Comparison of ENCODE assay signal across 8 cellular contexts in genomic region chr7:87934699-87935372, GRCh38. TPM values are rescaled to one million over a fixed set of nuclear protein-coding genes. Genes with fewer than 3 reads are reported as not detected.
DNase-seq lines count a peak whose midpoint lies in the region; ATAC-seq, FAIRE-seq and TF ChIP-seq lines count a peak whose summit lies in the region.

No MANE protein-coding gene starts in this region.

- H3K27ac Mint-ChIP-seq in T-helper 17 cell (peak overlapping the region; percentile 56), mesothelial cell of epicardium (no peak overlapping the region)

- H4K91ac ChIP-seq in H1 (replicated peaks; ENCODE audit: insufficient read length, low read length): no peak overlapping the region

- H2BK12ac ChIP-seq in H1 (ENCODE audit: low read depth, low read length): no peak overlapping the region

- ATAC-seq in T-helper 17 cell (no peak), upper lobe of right lung (no peak)

- TF ChIP-seq CTCF in H1 (IDR thresholded peaks at IDR 0.05; ENCODE audit: control extremely low read depth in 1 of 3, insufficient read depth in 1 of 3, low read depth in 1 of 3, low read length in 3 of 3) (no peak), mesothelial cell of epicardium (IDR thresholded peaks at IDR 0.05; ENCODE audit: unreplicated experiment) (no peak), upper lobe of right lung (IDR thresholded peaks at IDR 0.05) (no peak)

- H3K27me3 ChIP-seq in H1 (replicated peaks in 1 of 4; ENCODE audit: control insufficient read depth in 3 of 4, extremely low read depth in 1 of 4, insufficient read depth in 3 of 4, low read length in 3 of 4) (peaks cover 0 to 3% (median 1%) of the 10 kb centered on the region in 4 experiments; a peak in 1 of 7 replicates), upper lobe of right lung (peaks cover 5% of the 10 kb centered on the region)

- 7% methylated on average over 40 of the region's 47 CpGs; no CpG with 5 or more reads in 1 of the 2 experiments for WGBS in H1 (ENCODE audit: extremely low coverage in 1 of 2, insufficient coverage in 1 of 2, insufficient read length in 1 of 2, insufficient replicate concordance in 2 of 2, low coverage in 1 of 2, low lambda C conversion rate in 2 of 2, missing lambda C conversion rate in 1 of 2), 2 experiments

- H3K4me3 Mint-ChIP-seq in T-helper 17 cell (peak overlapping the region; percentile 90), mesothelial cell of epicardium (peak overlapping the region; percentile 89)

- no peaks in the 10 kb centered on the region for H3K79me1 ChIP-seq in H1 (ENCODE audit: low read depth, low read length)

- H3K36me3 Mint-ChIP-seq in T-helper 17 cell (ENCODE audit: low read depth) (peaks cover 3% of the 10 kb centered on the region), mesothelial cell of epicardium (no peaks in the 10 kb centered on the region)

- H3K36me3 ChIP-seq in H1 (ENCODE audit: control insufficient read depth in 2 of 4, insufficient read depth in 4 of 4, low read length in 3 of 4) (peaks cover 0 to 10% (median 3%) of the 10 kb centered on the region in 4 experiments; a peak in 3 of 8 replicates), upper lobe of right lung (no peaks in the 10 kb centered on the region)

- 0 out of 3 replicates have a peak, but pooled peaks of 1 of the 2 experiments have one; percentile 67 for TF ChIP-seq EP300 in H1 (IDR thresholded peaks at IDR 0.05; ENCODE audit: borderline replicate concordance in 1 of 2, low read depth in 2 of 2, low read length in 2 of 2)

- intact Hi-C loops in upper lobe of right lung (cut with DNase I): no loop called here

- H3K9ac ChIP-seq in H1 (replicated peaks in 1 of 4; ENCODE audit: extremely low read depth in 1 of 4, low read depth in 3 of 4, low read length in 3 of 4): peak overlapping the region in 3 of 4 experiments; percentile 57 to 85 (median 85); a peak in 6 of 7 replicates

- no peak for TF ChIP-seq RAD21 in H1 (IDR thresholded peaks at IDR 0.05 in 1 of 2, conservative IDR thresholded peaks at IDR 0.05 in 1 of 2; ENCODE audit: low read depth in 2 of 2, low read length in 2 of 2)

- peak; percentile 34 for DNase-seq in activated T-cell treated with anti-CD3 and anti-CD28 coated beads, Interleukin-2, amount 50 U/mL, for 1 hour
- DNase-seq in activated T-cell treated with anti-CD3 and anti-CD28 coated beads for 4 hours: no peak
- DNase-seq in HT1080 (ENCODE audit: low read depth): peak; percentile 26
- no peak for DNase-seq in T-helper 17 cell
- DNase-seq in H1 (ENCODE audit: low read depth in 1 of 2, low spot score in 2 of 2): peak in 1 of 2 experiments; percentile 70
- DNase-seq in mesothelial cell of epicardium (ENCODE audit: low spot score in 2 of 2, unreplicated experiment in 2 of 2): no peak
- DNase-seq in upper lobe of right lung: no peak
- DNase-seq in HTR-8/SVneo (ENCODE audit: insufficient read length, low spot score): no peak

- H3K18ac ChIP-seq in H1 (ENCODE audit: extremely low read depth, low read length): peak overlapping the region; percentile 51; the same call in 1 of the 2 replicates

- H4K20me1 ChIP-seq in H1 (replicated peaks in 1 of 2; ENCODE audit: control insufficient read depth in 1 of 2, insufficient read depth in 2 of 2, low read length in 2 of 2): no peaks in the 10 kb centered on the region

- H3K79me2 ChIP-seq in H1 (ENCODE audit: control insufficient read depth in 1 of 2, insufficient read depth in 2 of 2, low read length in 2 of 2): no peaks in the 10 kb centered on the region

- no peak overlapping the region for H2BK120ac ChIP-seq in H1 (replicated peaks; ENCODE audit: low read depth, low read length)

- H3K27me3 Mint-ChIP-seq in T-helper 17 cell (no peaks in the 10 kb centered on the region), mesothelial cell of epicardium (ENCODE audit: low read depth) (peaks cover 42% of the 10 kb centered on the region)

- H3K4me3 ChIP-seq in H1 (ENCODE audit: extremely low read depth in 1 of 4, insufficient read depth in 2 of 4, low read depth in 3 of 4, low read length in 4 of 4) (peak overlapping the region; percentile 76 to 87 (median 80)), upper lobe of right lung (peak overlapping the region; percentile 68)

- peak overlapping the region; percentile 86 for H2AFZ ChIP-seq in H1 (ENCODE audit: low read length)

- H3K27ac ChIP-seq in H1 (ENCODE audit: low read depth, low read length) (no peak overlapping the region), upper lobe of right lung (no peak overlapping the region)

- H3K4me1 Mint-ChIP-seq in T-helper 17 cell (peaks cover 12% of the 10 kb centered on the region), mesothelial cell of epicardium (peaks cover 10% of the 10 kb centered on the region)

- no peak overlapping the region for H2BK5ac ChIP-seq in H1 (ENCODE audit: low read depth, low read length)

- H3K14ac ChIP-seq in H1 (ENCODE audit: insufficient read length): no peak overlapping the region

- H3K56ac ChIP-seq in H1 (replicated peaks; ENCODE audit: insufficient read length, low read depth, low read length): no peak overlapping the region

- 0 out of 2 replicates have a peak overlapping the region, but pooled peaks have one; percentile 94 for H4K8ac ChIP-seq in H1 (ENCODE audit: extremely low read depth, insufficient read depth, low read length)

- no peak overlapping the region for H2BK15ac ChIP-seq in H1 (ENCODE audit: low read length)

- H3K4ac ChIP-seq in H1 (replicated peaks; ENCODE audit: insufficient read length, low read depth, low read length): no peak overlapping the region

- no peaks in the 10 kb centered on the region for H3K9me3 ChIP-seq in T-helper 17 cell (ENCODE audit: control insufficient read depth, low read length, poor library complexity, severe bottlenecking)
- H3K9me3 ChIP-seq in H1 (ENCODE audit: insufficient read depth in 2 of 2, low read depth in 1 of 2, low read length in 1 of 2): no peaks in the 10 kb centered on the region
- H3K9me3 ChIP-seq in upper lobe of right lung: no peaks in the 10 kb centered on the region

- POLR2A ChIA-PET in H1 (lab: Charles Lee; ENCODE audit: partially characterized antibody): interaction anchor here (0.5 to 3.0 kb wide), 14 partner anchors 9 to 1630 kb away, joined by 3 to 15 read pairs (median 4); partner anchors contain the start of genes DBF4 and SLC25A40

- no peak overlapping the region for H2AK5ac ChIP-seq in H1 (ENCODE audit: low read depth, low read length)

- H2BK20ac ChIP-seq in H1 (ENCODE audit: low read length): no peak overlapping the region

- FAIRE-seq in H1 (lab: Jason Lieb, UNC) (no peak), HTR-8/SVneo (lab: Jason Lieb, UNC) (no peak)

- peaks cover 0 to 6% (median 3%) of the 10 kb centered on the region in 4 experiments; a peak in 4 of 7 replicates for H3K4me1 ChIP-seq in H1 (replicated peaks in 1 of 4; ENCODE audit: control insufficient read depth in 3 of 4, insufficient read depth in 4 of 4, low read length in 3 of 4)
- peaks cover 7% of the 10 kb centered on the region for H3K4me1 ChIP-seq in upper lobe of right lung

- CTCF ChIA-PET in H1 (lab: Charles Lee; ENCODE audit: partially characterized antibody): interaction anchor here (0.6 to 1.5 kb wide), 8 partner anchors 8 to 416 kb away, joined by 3 read pairs; no protein-coding TSS in a partner anchor

- peak overlapping the region; percentile 62 for H4K5ac ChIP-seq in H1 (ENCODE audit: insufficient read length, low read depth, low read length)

- no peak overlapping the region for H3K23ac ChIP-seq in H1 (ENCODE audit: insufficient read length)

- no peak for TF ChIP-seq POLR2A in H1 (IDR thresholded peaks at IDR 0.05; ENCODE audit: control extremely low read depth in 1 of 2, low read depth in 2 of 2, low read length in 2 of 2)

- H3K9me3 Mint-ChIP-seq in mesothelial cell of epicardium: peaks cover 4% of the 10 kb centered on the region

- H3K4me2 ChIP-seq in H1 (ENCODE audit: insufficient read depth in 1 of 2, low read depth in 2 of 2, low read length in 2 of 2): peak overlapping the region; percentile 86 to 94

- peaks cover 12% of the 10 kb centered on the region for H3K23me2 ChIP-seq in H1 (ENCODE audit: low read depth, low read length)

RNA-seq across cellular contexts. Expression of gene ADAM22, which starts 0.8 kb away (rescaled TPM):
- 5.9 and 7.0 TPM in 2 replicates for total RNA-seq in HT1080 (2014; rRNA removed; shearing (Covaris generic))
- polyA plus RNA-seq in HT1080 (2015; cell fraction: cytosol; rRNA removed): 4.5 and 4.7 TPM in 2 replicates
- 7.4 and 8.3 TPM in 2 replicates for polyA plus RNA-seq in HT1080 (2015; cell fraction: nucleus; rRNA removed)
- 1 to 10 TPM; 2.0 to 3.0 TPM for total RNA-seq in T-helper 17 cell
- 17.9 and 21.4 TPM in 2 replicates for total RNA-seq in H1 (2021; fragmentation: NEBNext Ultra II Directional; extraction: Animal tissue kit (Norgen Biotek cat#: 25700))
- polyA plus RNA-seq in H1 (2011; rRNA removed): 4.6 and 5.6 TPM in 2 replicates
- polyA plus RNA-seq in H1 (2011; cell fraction: cytosol; rRNA removed): 5.9 TPM
- polyA plus RNA-seq in H1 (2011; cell fraction: nucleus; rRNA removed): 12.7 TPM
- polyA plus RNA-seq in H1 (2012, experiment 1 of 2): 4.7 to 8.4 TPM (median 7.7 TPM) in 4 replicates
- 0.30 TPM for polyA plus RNA-seq in H1 (2012, experiment 2 of 2)
- 9.4 TPM for polyA plus RNA-seq in H1 (2013, experiment 1 of 2)
- 8.8 TPM for polyA plus RNA-seq in H1 (2013, experiment 2 of 2)
- polyA minus RNA-seq in H1 (2011; rRNA and poly(A)+ RNA removed): 29.0 and 53.2 TPM in 2 replicates
- 12.3 TPM for polyA minus RNA-seq in H1 (2011; cell fraction: cytosol; rRNA and poly(A)+ RNA removed)
- polyA minus RNA-seq in H1 (2011; cell fraction: nucleus; rRNA and poly(A)+ RNA removed): 42.5 TPM
- 4.3 to 6.3 TPM (median 4.7 TPM) in 3 replicates for total RNA-seq in mesothelial cell of epicardium
- total RNA-seq in upper lobe of right lung: 4.3 TPM

RNA-seq across cellular contexts. Expression of gene DBF4, which starts 58.5 kb away (rescaled TPM):
- 71.2 and 80.1 TPM in 2 replicates for total RNA-seq in HT1080 (2014; rRNA removed; shearing (Covaris generic))
- polyA plus RNA-seq in HT1080 (2015; cell fraction: cytosol; rRNA removed): 36.6 and 46.8 TPM in 2 replicates
- 31.6 and 33.1 TPM in 2 replicates for polyA plus RNA-seq in HT1080 (2015; cell fraction: nucleus; rRNA removed)
- total RNA-seq in T-helper 17 cell (10 to 100 TPM; 40.8 to 56.7 TPM), mesothelial cell of epicardium (20.3 to 21.2 TPM (median 20.6 TPM) in 3 replicates), upper lobe of right lung (6.6 TPM)
- 78.9 and 82.4 TPM in 2 replicates for total RNA-seq in H1 (2021; fragmentation: NEBNext Ultra II Directional; extraction: Animal tissue kit (Norgen Biotek cat#: 25700))
- polyA plus RNA-seq in H1 (2011; rRNA removed): 8.7 and 10.0 TPM in 2 replicates
- polyA plus RNA-seq in H1 (2011; cell fraction: cytosol; rRNA removed): 13.7 TPM
- 14.9 TPM for polyA plus RNA-seq in H1 (2011; cell fraction: nucleus; rRNA removed)
- 20.7 to 55.8 TPM (median 24.4 TPM) in 4 replicates for polyA plus RNA-seq in H1 (2012, experiment 1 of 2)
- polyA plus RNA-seq in H1 (2012, experiment 2 of 2): 3.2 TPM
- polyA plus RNA-seq in H1 (2013, experiment 1 of 2): 57.4 TPM
- polyA plus RNA-seq in H1 (2013, experiment 2 of 2): 58.9 TPM
- 6.7 and 8.1 TPM in 2 replicates for polyA minus RNA-seq in H1 (2011; rRNA and poly(A)+ RNA removed)
- 17.0 TPM for polyA minus RNA-seq in H1 (2011; cell fraction: cytosol; rRNA and poly(A)+ RNA removed)
- polyA minus RNA-seq in H1 (2011; cell fraction: nucleus; rRNA and poly(A)+ RNA removed): 53.9 TPM

RNA-seq across cellular contexts. Expression of gene SLC25A40, which starts 58.7 kb away (rescaled TPM):
- 7.6 and 7.9 TPM in 2 replicates for total RNA-seq in HT1080 (2014; rRNA removed; shearing (Covaris generic))
- polyA plus RNA-seq in HT1080 (2015; cell fraction: cytosol; rRNA removed): 14.8 and 18.1 TPM in 2 replicates
- polyA plus RNA-seq in HT1080 (2015; cell fraction: nucleus; rRNA removed): 39.2 and 64.1 TPM in 2 replicates
- total RNA-seq in T-helper 17 cell (10 to 100 TPM; 13.8 to 20.2 TPM), mesothelial cell of epicardium (20.1 to 25.6 TPM (median 24.2 TPM) in 3 replicates), upper lobe of right lung (32.2 TPM)
- total RNA-seq in H1 (2021; fragmentation: NEBNext Ultra II Directional; extraction: Animal tissue kit (Norgen Biotek cat#: 25700)): 17.3 and 22.5 TPM in 2 replicates
- 3.2 and 6.5 TPM in 2 replicates for polyA plus RNA-seq in H1 (2011; rRNA removed)
- polyA plus RNA-seq in H1 (2011; cell fraction: cytosol; rRNA removed): 6.6 TPM
- 6.1 TPM for polyA plus RNA-seq in H1 (2011; cell fraction: nucleus; rRNA removed)
- polyA plus RNA-seq in H1 (2012, experiment 1 of 2): 6.4 to 16.0 TPM (median 7.1 TPM) in 4 replicates
- 1.8 TPM for polyA plus RNA-seq in H1 (2012, experiment 2 of 2)
- polyA plus RNA-seq in H1 (2013, experiment 1 of 2): 15.4 TPM
- 14.7 TPM for polyA plus RNA-seq in H1 (2013, experiment 2 of 2)
- polyA minus RNA-seq in H1 (2011; rRNA and poly(A)+ RNA removed): 5.5 and 7.4 TPM in 2 replicates
- polyA minus RNA-seq in H1 (2011; cell fraction: cytosol; rRNA and poly(A)+ RNA removed): 4.9 TPM
- 20.4 TPM for polyA minus RNA-seq in H1 (2011; cell fraction: nucleus; rRNA and poly(A)+ RNA removed)

Comparison
In these comparisons a context has a peak if more than half of its experiments do, and no peak if none do; other contexts are left out.
1. DNase-seq: peak in activated T-cell treated with anti-CD3 and anti-CD28 coated beads, Interleukin-2, amount 50 U/mL, for 1 hour (single experiment) and HT1080 (single experiment); none in activated T-cell treated with anti-CD3 and anti-CD28 coated beads for 4 hours (single experiment), T-helper 17 cell (0 of 3), mesothelial cell of epicardium (0 of 2), upper lobe of right lung (single experiment) and HTR-8/SVneo (single experiment).